Comparison of ENCODE assay signal across 24 cellular contexts in genomic region chr18:51300912-51301311, GRCh38.
"Had no signal": no experiment of that assay in that cellular context is flagged by ENCODE, and none has a peak within 500 bp of the region (broad histone marks: within the 10 kb centered on the region; RNA-seq: fewer than 3 reads in every experiment).

No MANE protein-coding gene starts in this region.

- H3K27me3 ChIP-seq: hepatocyte, neural progenitor cell, ovary, right atrium auricular region, sigmoid colon, tibial artery, upper lobe of right lung, vagina had no signal

- H3K9me3 Mint-ChIP-seq: endodermal cell; natural killer cell treated with Interleukin-12 subunit alpha and Interleukin-12 subunit beta and Interleukin-15 and Interleukin-18, amount 100 ng/mL, for 72 hours; neural progenitor cell had no signal

- H3K27ac Mint-ChIP-seq: endodermal cell; natural killer cell treated with Interleukin-12 subunit alpha and Interleukin-12 subunit beta and Interleukin-15 and Interleukin-18, amount 100 ng/mL, for 72 hours; neural progenitor cell had no signal

- H3K27ac ChIP-seq: hepatocyte, left ventricle myocardium inferior, neural progenitor cell, ovary, right atrium auricular region, sigmoid colon, skin epidermis, tibial artery, upper lobe of right lung, vagina had no signal

- H3K36me3 Mint-ChIP-seq: neural progenitor cell had no signal

- H3K9me3 ChIP-seq: left ventricle myocardium inferior, ovary, right atrium auricular region, sigmoid colon, tibial artery, upper lobe of right lung, vagina had no signal

- H3K9ac ChIP-seq: neural progenitor cell had no signal

- H3K79me2 ChIP-seq: hepatocyte had no signal

- H2AFZ ChIP-seq: hepatocyte, neural progenitor cell had no signal

- DNase-seq: dermis blood vessel endothelial cell; endodermal cell; erythroblast; foreskin melanocyte; head of caudate nucleus; kidney; left cardiac atrium; left ventricle myocardium inferior; mesenchymal stem cell; midbrain; nucleus accumbens; ovary; sigmoid colon; stimulated activated CD4-positive, alpha-beta T cell treated with anti-CD3 and anti-CD28 coated beads, Interleukin-12 subunit alpha, Interleukin-12 subunit beta, amount 100 ng/mL, for 4 hours; stimulated activated naive CD4-positive, alpha-beta T cell treated with Interleukin-2 at 50 U/mL for 16 hours; tibial artery; upper lobe of right lung had no signal

- H3K4me3 ChIP-seq: hepatocyte, left ventricle myocardium inferior, lung, neural progenitor cell, ovary, right atrium auricular region, sigmoid colon, skin epidermis, tibial artery, upper lobe of right lung, vagina had no signal

- ATAC-seq: left cardiac atrium, upper lobe of right lung had no signal

- H3K4me1 ChIP-seq: left ventricle myocardium inferior, neural progenitor cell, right atrium auricular region, sigmoid colon, tibial artery, upper lobe of right lung, vagina had no signal

- H3K36me3 ChIP-seq: left ventricle myocardium inferior, neural progenitor cell, ovary, right atrium auricular region, sigmoid colon, tibial artery, upper lobe of right lung, vagina had no signal

- H3K4me2 ChIP-seq: hepatocyte, neural progenitor cell had no signal
